8 cellular contexts compared by ENCODE assay signal in the genomic region with DNA sequence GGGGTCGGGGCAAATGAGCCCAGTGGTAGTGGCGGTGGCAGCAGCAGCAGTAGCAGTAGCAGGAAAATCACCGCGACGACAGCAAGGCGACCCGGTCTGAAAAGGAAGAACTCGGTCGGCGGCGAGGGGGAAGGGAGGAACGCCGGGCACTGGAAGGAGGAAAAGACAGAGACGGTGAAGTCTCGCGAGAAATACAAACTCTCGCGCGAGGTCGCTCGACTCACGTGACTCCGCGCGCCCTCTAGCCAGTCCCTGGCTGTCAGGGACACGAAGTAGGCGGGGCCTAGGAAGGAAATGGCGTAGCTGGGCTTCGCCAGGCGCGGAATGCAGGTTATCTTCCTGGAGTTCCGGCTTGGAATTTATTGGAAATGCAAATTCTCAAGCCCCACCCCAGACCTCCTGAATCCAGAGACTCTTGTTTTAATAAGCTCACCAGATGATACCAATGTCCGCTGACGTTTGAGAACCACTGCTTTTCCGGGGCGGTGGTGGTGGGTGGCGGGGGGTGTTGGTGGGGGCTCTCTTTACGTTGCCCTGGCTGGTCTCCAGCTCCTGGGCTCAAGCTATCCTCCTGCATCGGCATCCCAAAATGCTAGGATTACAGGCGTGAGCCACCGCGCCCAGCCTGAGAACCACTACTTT. TPM values are rescaled to one million over a fixed set of nuclear protein-coding genes. Genes with fewer than 3 reads are reported as not detected.
DNase-seq lines count a peak whose midpoint lies in the region; ATAC-seq and TF ChIP-seq lines count a peak whose summit lies in the region.

Gene SMNDC1 (minus strand): TSS at position 141 of the 642 bp plus-strand sequence. CDS start 1,333 bp downstream, outside the sequence.

- ATAC-seq in HG02571 (IDR thresholded peaks at IDR 0.05; ENCODE audit: unreplicated experiment) (peak; percentile 92), gastroesophageal sphincter (peak; percentile 95)

- H3K9me2 ChIP-seq in SK-N-SH: no peaks in the 10 kb centered on the region

- TF ChIP-seq EP300 in SK-N-SH (IDR thresholded peaks at IDR 0.05; ENCODE audit: borderline replicate concordance in 1 of 2, low read depth in 1 of 2, low read length in 1 of 2): no peak
- no peak for TF ChIP-seq EP300 in gastroesophageal sphincter (IDR thresholded peaks at IDR 0.05)

- peak within 1 kb of the TSS; percentile 94 for H3K9ac ChIP-seq in SK-N-SH

- CTCF ChIA-PET in SK-N-SH (lab: Yijun Ruan, JAX): interaction anchor here (0.6 to 4.0 kb wide), 11 partner anchors 15 to 375 kb away, joined by 3 to 34 read pairs (median 3); no protein-coding TSS in a partner anchor

- peak; percentile 51 to 64 for TF ChIP-seq POLR2A in gastroesophageal sphincter (IDR thresholded peaks at IDR 0.05)

- peaks cover 39% of the 10 kb centered on the region for H4K20me1 ChIP-seq in SK-N-SH (ENCODE audit: insufficient read depth)

- TF ChIP-seq RAD21 in SK-N-SH (IDR thresholded peaks at IDR 0.05; ENCODE audit: low read length): no peak

- H2AFZ ChIP-seq in SK-N-SH (ENCODE audit: low read depth): peak within 1 kb of the TSS; percentile 79

- H3K27ac ChIP-seq in SK-N-SH (ENCODE audit: low read depth in 2 of 2, low read length in 1 of 2): peak within 1 kb of the TSS; percentile 93 to 95
- peak within 1 kb of the TSS; percentile 81 to 99 (median 93) for H3K27ac ChIP-seq in gastroesophageal sphincter
- H3K27ac ChIP-seq in neutrophil: peak within 1 kb of the TSS; percentile 97
- H3K27ac ChIP-seq in substantia nigra (ENCODE audit: low read depth, low read length, poor library complexity, severe bottlenecking): peak within 1 kb of the TSS; percentile 88

- TF ChIP-seq CTCF in SK-N-SH (IDR thresholded peaks at IDR 0.05) (no peak), gastroesophageal sphincter (IDR thresholded peaks at IDR 0.05) (no peak), neutrophil (IDR thresholded peaks at IDR 0.05) (no peak)

- H3K36me3 ChIP-seq in SK-N-SH (replicated peaks in 1 of 2; ENCODE audit: control insufficient read depth in 1 of 2, insufficient read depth in 2 of 2, low read length in 1 of 2): peaks cover 33 to 35% of the 10 kb centered on the region in 2 experiments
- peaks cover 6 to 34% of the 10 kb centered on the region in 2 donors for H3K36me3 ChIP-seq in gastroesophageal sphincter
- H3K36me3 ChIP-seq in neutrophil: peaks cover 35% of the 10 kb centered on the region

- POLR2A ChIA-PET in SK-N-SH (lab: Yijun Ruan, JAX): interaction anchor here (0.7 to 1.6 kb wide), 4 partner anchors 12 to 242 kb away, joined by 3 to 8 read pairs (median 4); no protein-coding TSS in a partner anchor

- H3K79me2 ChIP-seq in SK-N-SH (ENCODE audit: insufficient read depth): peaks cover 49% of the 10 kb centered on the region

- H3K9me3 ChIP-seq in SK-N-SH: no peaks in the 10 kb centered on the region
- H3K9me3 ChIP-seq in gastroesophageal sphincter: no peaks in the 10 kb centered on the region
- H3K9me3 ChIP-seq in neutrophil: no peaks in the 10 kb centered on the region

- H3F3A ChIP-seq in SK-N-SH (replicated peaks; ENCODE audit: insufficient read depth): peaks cover 12% of the 10 kb centered on the region

- peak within 1 kb of the TSS; percentile 86 for H3K4me2 ChIP-seq in SK-N-SH

- H3K4me3 ChIP-seq in SK-N-SH (ENCODE audit: low read depth in 2 of 2, low read length in 1 of 2): peak within 1 kb of the TSS; percentile 86 to 94
- H3K4me3 ChIP-seq in gastroesophageal sphincter: peak within 1 kb of the TSS; percentile 77 to 91
- H3K4me3 ChIP-seq in neutrophil (ENCODE audit: low read depth in 1 of 2, low read length in 1 of 2): peak within 1 kb of the TSS; percentile 88 to 93

- under 1% methylated on average over 39 of the region's 42 CpGs for WGBS in SK-N-SH (ENCODE audit: low lambda C conversion rate)
- 0% methylated on average over 32 to 38 of the region's 42 CpGs for WGBS in gastroesophageal sphincter (ENCODE audit: low coverage in 1 of 2), 2 donors

- H3K27me3 ChIP-seq in SK-N-SH (ENCODE audit: insufficient read depth) (no peaks in the 10 kb centered on the region), gastroesophageal sphincter (no peaks in the 10 kb centered on the region), neutrophil (no peaks in the 10 kb centered on the region)

- H3K4me1 ChIP-seq in SK-N-SH (ENCODE audit: control insufficient read depth in 1 of 2, insufficient read depth in 2 of 2, low read depth in 1 of 2, low read length in 1 of 2) (peaks cover 13 to 18% of the 10 kb centered on the region in 2 experiments; a peak in 3 of 4 replicates), gastroesophageal sphincter (peaks cover 12 to 56% (median 21%) of the 10 kb centered on the region in 3 donors), neutrophil (ENCODE audit: control insufficient read depth in 1 of 2, insufficient read depth in 1 of 2, low read depth in 1 of 2, low read length in 1 of 2) (peaks cover 32 to 42% of the 10 kb centered on the region in 2 experiments)

- DNase-seq in GM04504 (ENCODE audit: low read depth) (peak; percentile 95), NCI-H1048 (lab: John Stamatoyannopoulos, UW) (peak; percentile 98), SK-N-SH (peak; percentile 95), substantia nigra (lab: John Stamatoyannopoulos, UW) (peak; percentile 54 to 98 (median 95))
- DNase-seq in activated naive CD4-positive, alpha-beta T cell treated with anti-CD3 and anti-CD28 coated beads, Interleukin-2, amount 50 U/mL, for 16 hours: peak; percentile 95

TF ChIP-seq in SK-N-SH, 30 proteins besides CTCF, POLR2A, EP300 and RAD21 (continues in another document):
- TF ChIP-seq FOXJ3 (CRISPR knock-in tag; IDR thresholded peaks at IDR 0.05): no peak
- peak; percentile 93 for TF ChIP-seq USF1 (IDR thresholded peaks at IDR 0.05; ENCODE audit: borderline replicate concordance, low read depth)
- no peak for TF ChIP-seq RFX5 (IDR thresholded peaks at IDR 0.05; ENCODE audit: low read length)
- 0 out of 2 replicates have a peak, but pooled peaks have one; percentile 32 for TF ChIP-seq NFIC (IDR thresholded peaks at IDR 0.05; ENCODE audit: borderline replicate concordance)
- no peak for TF ChIP-seq TEAD4 (IDR thresholded peaks at IDR 0.05; ENCODE audit: borderline replicate concordance, insufficient read depth)
- TF ChIP-seq MEF2A (IDR thresholded peaks at IDR 0.05; ENCODE audit: borderline replicate concordance, low read depth): no peak
- TF ChIP-seq MXI1 (IDR thresholded peaks at IDR 0.05; ENCODE audit: low read depth, low read length): peak; percentile 61
- 0 out of 2 replicates have a peak, but pooled peaks have one; percentile 8 for TF ChIP-seq GATA2 (CRISPR knock-in tag; IDR thresholded peaks at IDR 0.05)
- TF ChIP-seq SIN3A (IDR thresholded peaks at IDR 0.05; ENCODE audit: borderline replicate concordance, low read depth, low read length): peak; percentile 75; the same call in 1 of the 2 replicates
- TF ChIP-seq, protein P1, sequence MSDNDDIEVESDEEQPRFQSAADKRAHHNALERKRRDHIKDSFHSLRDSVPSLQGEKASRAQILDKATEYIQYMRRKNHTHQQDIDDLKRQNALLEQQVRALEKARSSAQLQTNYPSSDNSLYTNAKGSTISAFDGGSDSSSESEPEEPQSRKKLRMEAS (IDR thresholded peaks at IDR 0.05; ENCODE audit: low read depth): no peak
- no peak for TF ChIP-seq SMC3 (IDR thresholded peaks at IDR 0.05; ENCODE audit: low read depth, low read length)
- no peak for TF ChIP-seq RXRA (IDR thresholded peaks at IDR 0.05; ENCODE audit: borderline replicate concordance, low read depth)
- TF ChIP-seq ELF1 (IDR thresholded peaks at IDR 0.05): peak; percentile 74
- no peak for TF ChIP-seq TCF12 (IDR thresholded peaks at IDR 0.05)
- TF ChIP-seq EZH2phosphoT487 (IDR thresholded peaks at IDR 0.05; ENCODE audit: borderline replicate concordance, low read depth): no peak
- TF ChIP-seq GABPA (IDR thresholded peaks at IDR 0.05; ENCODE audit: low read depth): peak; percentile 79
- TF ChIP-seq FOSL2 (IDR thresholded peaks at IDR 0.05; ENCODE audit: borderline replicate concordance, low read depth): no peak
- TF ChIP-seq, protein P2, sequence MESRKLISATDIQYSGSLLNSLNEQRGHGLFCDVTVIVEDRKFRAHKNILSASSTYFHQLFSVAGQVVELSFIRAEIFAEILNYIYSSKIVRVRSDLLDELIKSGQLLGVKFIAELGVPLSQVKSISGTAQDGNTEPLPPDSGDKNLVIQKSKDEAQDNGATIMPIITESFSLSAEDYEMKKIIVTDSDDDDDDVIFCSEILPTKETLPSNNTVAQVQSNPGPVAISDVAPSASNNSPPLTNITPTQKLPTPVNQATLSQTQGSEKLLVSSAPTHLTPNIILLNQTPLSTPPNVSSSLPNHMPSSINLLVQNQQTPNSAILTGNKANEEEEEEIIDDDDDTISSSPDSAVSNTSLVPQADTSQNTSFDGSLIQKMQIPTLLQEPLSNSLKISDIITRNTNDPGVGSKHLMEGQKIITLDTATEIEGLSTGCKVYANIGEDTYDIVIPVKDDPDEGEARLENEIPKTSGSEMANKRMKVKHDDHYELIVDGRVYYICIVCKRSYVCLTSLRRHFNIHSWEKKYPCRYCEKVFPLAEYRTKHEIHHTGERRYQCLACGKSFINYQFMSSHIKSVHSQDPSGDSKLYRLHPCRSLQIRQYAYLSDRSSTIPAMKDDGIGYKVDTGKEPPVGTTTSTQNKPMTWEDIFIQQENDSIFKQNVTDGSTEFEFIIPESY (IDR thresholded peaks at IDR 0.05; ENCODE audit: borderline replicate concordance, low read depth): peak; percentile 97
- TF ChIP-seq RCOR1 (IDR thresholded peaks at IDR 0.05; ENCODE audit: low read length): no peak
- TF ChIP-seq, protein P3, sequence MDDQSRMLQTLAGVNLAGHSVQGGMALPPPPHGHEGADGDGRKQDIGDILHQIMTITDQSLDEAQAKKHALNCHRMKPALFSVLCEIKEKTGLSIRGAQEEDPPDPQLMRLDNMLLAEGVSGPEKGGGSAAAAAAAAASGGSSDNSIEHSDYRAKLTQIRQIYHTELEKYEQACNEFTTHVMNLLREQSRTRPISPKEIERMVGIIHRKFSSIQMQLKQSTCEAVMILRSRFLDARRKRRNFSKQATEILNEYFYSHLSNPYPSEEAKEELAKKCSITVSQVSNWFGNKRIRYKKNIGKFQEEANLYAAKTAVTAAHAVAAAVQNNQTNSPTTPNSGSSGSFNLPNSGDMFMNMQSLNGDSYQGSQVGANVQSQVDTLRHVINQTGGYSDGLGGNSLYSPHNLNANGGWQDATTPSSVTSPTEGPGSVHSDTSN (IDR thresholded peaks at IDR 0.05): 0 out of 2 replicates have a peak, but pooled peaks have one; percentile 31

RNA-seq across cellular contexts. Expression of gene SMNDC1, which starts in this region (rescaled TPM):
- polyA plus RNA-seq in SK-N-SH (2012; rRNA removed): 13.3 and 14.2 TPM in 2 replicates
- 15.5 and 22.5 TPM in 2 replicates for polyA plus RNA-seq in SK-N-SH (2012; cell fraction: cytosol; rRNA removed)
- 8.8 and 15.4 TPM in 2 replicates for polyA plus RNA-seq in SK-N-SH (2012; cell fraction: nucleus; rRNA removed)
- total RNA-seq in gastroesophageal sphincter: 10 to 100 TPM; 12.0 to 20.4 (median 17.4) TPM

Comparison
In these comparisons a context has a peak if more than half of its experiments do, and no peak if none do; other contexts are left out.
1. Peak in every context shown above with its lines: DNase-seq, ATAC-seq, H3K4me3 ChIP-seq and H3K27ac ChIP-seq.